8 cellular contexts compared by ENCODE assay signal in genomic region chr11:6650104-6650503, GRCh38.
"Had no signal": no experiment of that assay in that cellular context is flagged by ENCODE, and none has a peak within 500 bp of the region (broad histone marks: within the 10 kb centered on the region; RNA-seq: fewer than 3 reads in every experiment).

No MANE protein-coding gene starts in this region.

- H3K36me3 ChIP-seq: HAP-1 had no signal

- FAIRE-seq: H1, H54, HTR-8/SVneo had no signal

- H3K9me3 ChIP-seq: HAP-1 had no signal

- ATAC-seq: GM23338, HCT116 had no signal

- H3K4me1 ChIP-seq: HAP-1 had no signal

- DNase-seq: HFFc6, IMR-90 had no signal

- H3K4me3 ChIP-seq: GM23338, HAP-1 had no signal
